In genomic region chr2:112085916-112086669, GRCh38 we compare ENCODE assay signal across 23 cellular contexts. TPM values are rescaled to one million over a fixed set of nuclear protein-coding genes. Genes with fewer than 3 reads are reported as not detected.
DNase-seq lines count a peak whose midpoint lies in the region; ATAC-seq, FAIRE-seq and TF ChIP-seq lines count a peak whose summit lies in the region.
"Had no signal": no experiment of that assay in that cellular context is flagged by ENCODE, and none has a peak within 500 bp of the region (broad histone marks: within the 10 kb centered on the region; RNA-seq: fewer than 3 reads in every experiment).

No MANE protein-coding gene starts in this region.

- SMC1A ChIA-PET in GM12878 (lab: Charles Lee; ENCODE audit: uncharacterized antibody, unreplicated experiment), result no interaction called here

- no peak for TF ChIP-seq POLR2A in GM12878 (IDR thresholded peaks at IDR 0.05; ENCODE audit: low read depth, low read length)

- no peaks in the 10 kb centered on the region for H4K20me1 ChIP-seq in GM12878 (ENCODE audit: control insufficient read depth, insufficient read depth)

- no peak overlapping the region for H3K4me3 Mint-ChIP-seq in memory B cell
- H3K4me3 Mint-ChIP-seq: activated naive CD8-positive, alpha-beta T cell treated with anti-CD3 and anti-CD28 coated beads for 36 hours; activated T-helper 1 cell treated with anti-CD3 and anti-CD28 coated beads, Interleukin-12 subunit alpha, Interleukin-12 subunit beta, Interleukin-2, Interleukin-4 antibody, amounts not matched to agents 30 ng/mL and 10 ng/mL and 1 ng/mL, durations not matched to agents 14 hours and 24 hours and 36 hours; immature natural killer cell had no signal

- intact Hi-C loops in right cardiac atrium (cut with DNase I) (no loop called here), Right ventricle myocardium superior (cut with DNase I) (no loop called here), GM12878 (cut with micrococcal nuclease; ENCODE audit: unreplicated experiment) (no loop called here), tibial artery (cut with DNase I; ENCODE audit: low total_unique reads) (no loop called here)

- H3K4me1 ChIP-seq in right cardiac atrium (ENCODE audit: control insufficient read depth, insufficient read depth, low read length) (no peaks in the 10 kb centered on the region), GM12878 (ENCODE audit: control insufficient read depth, insufficient read depth, low read length) (peaks cover 19% of the 10 kb centered on the region), tibial artery (no peaks in the 10 kb centered on the region)
- H3K4me1 ChIP-seq: upper lobe of right lung had no signal

- no peak overlapping the region for H3K4me2 ChIP-seq in GM12878 (ENCODE audit: control insufficient read depth, insufficient read depth)

- peaks cover 4 to 19% of the 10 kb centered on the region in 2 experiments for H3K36me3 ChIP-seq in GM12878 (ENCODE audit: control insufficient read depth in 2 of 2, insufficient read depth in 2 of 2, low read length in 1 of 2)
- peaks cover 38 to 100% (median 78%) of the 10 kb centered on the region in 3 donors for H3K36me3 ChIP-seq in tibial artery

- ATAC-seq in right cardiac atrium (peak; percentile 60 to 67), Right ventricle myocardium superior (ENCODE audit: poor library complexity) (no peak), GM12878 (no peak), memory B cell (ENCODE audit: low read depth) (no peak)
- ATAC-seq: upper lobe of right lung had no signal

- POLR2A ChIA-PET in GM12878 (lab: Charles Lee), result interaction anchor here (2.5 kb wide), 1 partner anchor 10 kb away, joined by 6 read pairs; no protein-coding TSS in a partner anchor

- H3K9me3 ChIP-seq in right cardiac atrium (ENCODE audit: control insufficient read depth, low read length) (no peaks in the 10 kb centered on the region), GM12878 (replicated peaks; ENCODE audit: control insufficient read depth, insufficient read depth, low read length) (no peaks in the 10 kb centered on the region), tibial artery (no peaks in the 10 kb centered on the region)
- H3K9me3 ChIP-seq: Peyer's patch, upper lobe of right lung had no signal

- CTCF ChIA-PET in GM12878 (lab: Yijun Ruan, JAX), result interaction anchor here (0.8 to 1.1 kb wide), 2 partner anchors 12 to 34 kb away, joined by 3 read pairs; no protein-coding TSS in a partner anchor

- H3K36me3 Mint-ChIP-seq in memory B cell, result peaks cover 59% of the 10 kb centered on the region

- TF ChIP-seq RAD21 in GM12878 (IDR thresholded peaks at IDR 0.05; ENCODE audit: insufficient read depth, low read depth, low read length), result no peak

- H2AFZ ChIP-seq in GM12878 (ENCODE audit: control insufficient read depth, low read depth, low read length), result no peak overlapping the region

- H3K4me3 ChIP-seq in right cardiac atrium (ENCODE audit: low read length) (no peak overlapping the region), GM12878 (no peak overlapping the region), tibial artery (no peak overlapping the region)
- H3K4me3 ChIP-seq: Peyer's patch, upper lobe of right lung had no signal

- BruUV-seq in GM12878 (replicated peaks; lab: Mats Ljungman, UMichigan), result no TSS peak

- DNase-seq in right cardiac atrium (peak in 2 of 3 donors; percentile 46 to 54), Right ventricle myocardium superior (no peak), GM12878 (ENCODE audit: low read depth, low spot score) (no peak), memory B cell (ENCODE audit: low spot score in 2 of 2) (no peak), tibial artery (peak; percentile 46 to 69), SW480 (ENCODE audit: low spot score) (no peak), NCI-H748 (lab: John Stamatoyannopoulos, UW; ENCODE audit: unreplicated experiment) (no peak), cerebellar cortex (ENCODE audit: low spot score) (no peak)
- DNase-seq: activated CD4-positive, alpha-beta T cell treated with anti-CD3 and anti-CD28 coated beads, Interleukin-2, amount 50 U/mL, for 1 hour; activated naive CD8-positive, alpha-beta T cell treated with anti-CD3 and anti-CD28 coated beads for 36 hours; C1 segment of cervical spinal cord; EL; immature natural killer cell; NCI-H1105 treated with DMSO at 0.1 percent for 48 hours; NCI-H2107; NCI-H510A; Peyer's patch; T-helper 2 cell; upper lobe of right lung had no signal

- peaks cover 31% of the 10 kb centered on the region for H3K4me1 Mint-ChIP-seq in memory B cell
- H3K4me1 Mint-ChIP-seq: activated naive CD8-positive, alpha-beta T cell treated with anti-CD3 and anti-CD28 coated beads for 36 hours had no signal

- no peaks in the 10 kb centered on the region; the same call in 1 of the 2 replicates for H3K79me2 ChIP-seq in GM12878 (ENCODE audit: control insufficient read depth, insufficient read depth, low read length)

- in situ Hi-C loops in GM12878 (cut with MboI), result no loop called here

- H3K9me3 Mint-ChIP-seq in memory B cell, result no peaks in the 10 kb centered on the region
- H3K9me3 Mint-ChIP-seq: activated naive CD8-positive, alpha-beta T cell treated with anti-CD3 and anti-CD28 coated beads for 36 hours; activated T-helper 1 cell treated with anti-CD3 and anti-CD28 coated beads, Interleukin-12 subunit alpha, Interleukin-12 subunit beta, Interleukin-2, Interleukin-4 antibody, amounts not matched to agents 30 ng/mL and 10 ng/mL and 1 ng/mL, durations not matched to agents 14 hours and 24 hours and 36 hours; immature natural killer cell had no signal

- no peaks in the 10 kb centered on the region for H3K27me3 Mint-ChIP-seq in memory B cell
- H3K27me3 Mint-ChIP-seq: activated naive CD8-positive, alpha-beta T cell treated with anti-CD3 and anti-CD28 coated beads for 36 hours had no signal

- FAIRE-seq in GM12878 (lab: Jason Lieb, UNC), result no peak
- FAIRE-seq: colon, H1 had no signal

- WGBS in right cardiac atrium, result 67% methylated on average over 9 of the region's 9 CpGs
- 98% methylated on average over 9 of the region's 9 CpGs for WGBS in GM12878 (ENCODE audit: insufficient coverage, insufficient replicate concordance, low lambda C conversion rate, missing lambda C conversion rate)

- RAD21 ChIA-PET in GM12878 (lab: Charles Lee; ENCODE audit: unreplicated experiment), result no interaction called here

- H3K9ac ChIP-seq in GM12878 (ENCODE audit: control insufficient read depth, insufficient read depth, low read length), result no peak overlapping the region

- no peak for TF ChIP-seq EP300 in GM12878 (IDR thresholded peaks at IDR 0.05; ENCODE audit: borderline replicate concordance in 1 of 2, control insufficient read depth in 1 of 2, low read depth in 2 of 2, low read length in 2 of 2)

- H3K27me3 ChIP-seq in right cardiac atrium (ENCODE audit: control insufficient read depth, insufficient read depth), result no peaks in the 10 kb centered on the region
- H3K27me3 ChIP-seq in GM12878 (replicated peaks in 1 of 2; ENCODE audit: control insufficient read depth in 2 of 2, insufficient read depth in 2 of 2, low read length in 1 of 2), result no peaks in the 10 kb centered on the region
- H3K27me3 ChIP-seq in tibial artery, result no peaks in the 10 kb centered on the region
- H3K27me3 ChIP-seq: Peyer's patch, upper lobe of right lung had no signal

- H3K27ac Mint-ChIP-seq in memory B cell, result peak overlapping the region; percentile 94
- H3K27ac Mint-ChIP-seq: activated T-helper 1 cell treated with anti-CD3 and anti-CD28 coated beads, Interleukin-12 subunit alpha, Interleukin-12 subunit beta, Interleukin-2, Interleukin-4 antibody, amounts not matched to agents 30 ng/mL and 10 ng/mL and 1 ng/mL, durations not matched to agents 14 hours and 24 hours and 36 hours had no signal

- no peak overlapping the region for H3K27ac ChIP-seq in right cardiac atrium (ENCODE audit: low read length)
- H3K27ac ChIP-seq in GM12878 (ENCODE audit: control insufficient read depth, insufficient read depth), result peak overlapping the region; percentile 77; the same call in 1 of the 2 replicates
- no peak overlapping the region for H3K27ac ChIP-seq in tibial artery
- H3K27ac ChIP-seq: Peyer's patch, upper lobe of right lung had no signal

- TF ChIP-seq CTCF in GM12878 (IDR thresholded peaks at IDR 0.05 in 2 of 3, conservative IDR thresholded peaks at IDR 0.05 in 1 of 3; ENCODE audit: control insufficient read depth in 2 of 3, extremely low read depth in 1 of 3, insufficient read depth in 1 of 3, low read depth in 3 of 3, low read length in 3 of 3) (no peak), tibial artery (IDR thresholded peaks at IDR 0.05) (no peak)

RNA-seq across cellular contexts. Expression of gene TMEM87B, which starts 31.0 kb away (rescaled TPM):
- total RNA-seq in right cardiac atrium (10 to 100 TPM in 1 of 4 donors, 1 to 10 TPM in 3; 7.2 to 10.8 (median 9.7) TPM), Right ventricle myocardium superior (6.0 TPM), GM12878 (2014; rRNA removed) (11.5 and 16.0 TPM in 2 replicates), GM12878 (2014; rRNA removed; fragmentation: Illumina TruSeq; extraction: Trizol) (20.6 and 20.9 TPM in 2 replicates), GM12878 (2021) (11.8 and 12.8 TPM in 2 replicates)
- polyA plus RNA-seq in right cardiac atrium (4.4 TPM), GM12878 (2011; rRNA removed) (17.2 and 23.6 TPM in 2 replicates), GM12878 (2014; fragmentation: Illumina TruSeq; extraction: Trizol) (18.1 and 25.7 TPM in 2 replicates), GM12878 (2014; fragmentation: Nextera tagmentation; extraction: Ambion mirVana) (1 to 10 TPM; 5.7 to 8.2 TPM), GM12878 (2014; rRNA removed) (9.5 and 10.1 TPM in 2 replicates), GM12878 (2016; fragmentation: Nextera tagmentation; extraction: Ambion mirVana) (10 to 100 TPM; 12.9 to 15.9 TPM)
- 35.5 and 36.2 TPM in 2 replicates for total RNA-seq in GM12878 (2013; cell fraction: nucleolus; rRNA removed)
- 8.4 TPM for polyA plus RNA-seq in GM12878 (2011; ENCODE audit: low read depth)
- 6.1 and 7.2 TPM in 2 replicates for polyA plus RNA-seq in GM12878 (2011; cell fraction: cytosol; rRNA removed)
- polyA plus RNA-seq in GM12878 (2011; cell fraction: nucleus; rRNA removed), result 13.8 and 15.6 TPM in 2 replicates
- polyA plus RNA-seq in GM12878 (2012), result 16.6 and 17.4 TPM in 2 replicates
- polyA minus RNA-seq in GM12878 (2011; rRNA and poly(A)+ RNA removed), result 8.9 and 11.8 TPM in 2 replicates
- 7.7 and 9.4 TPM in 2 replicates for polyA minus RNA-seq in GM12878 (2011; cell fraction: cytosol; rRNA and poly(A)+ RNA removed)
- 6.8 and 9.5 TPM in 2 replicates for polyA minus RNA-seq in GM12878 (2011; cell fraction: nucleus; rRNA and poly(A)+ RNA removed)

RNA-seq across cellular contexts. Expression of gene FBLN7, which starts 52.1 kb away (rescaled TPM):
- total RNA-seq in right cardiac atrium (1 to 10 TPM; 1.5 to 1.9 (median 1.7) TPM), Right ventricle myocardium superior (0.38 TPM), GM12878 (2014; rRNA removed) (0.05 TPM in 1 of 2 replicates, not detected in the other), GM12878 (2014; rRNA removed; fragmentation: Illumina TruSeq; extraction: Trizol) (not detected in 2 replicates), GM12878 (2021) (0.10 TPM in 1 of 2 replicates, not detected in the other)
- polyA plus RNA-seq in right cardiac atrium (1.3 TPM), GM12878 (2011; rRNA removed) (0.01 TPM in 1 of 2 replicates, not detected in the other), GM12878 (2014; fragmentation: Illumina TruSeq; extraction: Trizol) (0.01 TPM in 1 of 2 replicates, not detected in the other), GM12878 (2014; fragmentation: Nextera tagmentation; extraction: Ambion mirVana) (not detected), GM12878 (2014; rRNA removed) (0.11 TPM in 1 of 2 replicates, not detected in the other), GM12878 (2016; fragmentation: Nextera tagmentation; extraction: Ambion mirVana) (not detected)
- 0.25 and 0.47 TPM in 2 replicates for total RNA-seq in GM12878 (2013; cell fraction: nucleolus; rRNA removed)
- polyA plus RNA-seq in GM12878 (2011; ENCODE audit: low read depth), result not detected
- not detected in 2 replicates for polyA plus RNA-seq in GM12878 (2011; cell fraction: cytosol; rRNA removed)
- polyA plus RNA-seq in GM12878 (2011; cell fraction: nucleus; rRNA removed), result 0.06 and 0.19 TPM in 2 replicates
- not detected in 2 replicates for polyA plus RNA-seq in GM12878 (2012)
- 0.05 TPM in 1 of 2 replicates, not detected in the other for polyA minus RNA-seq in GM12878 (2011; rRNA and poly(A)+ RNA removed)
- not detected in 2 replicates for polyA minus RNA-seq in GM12878 (2011; cell fraction: cytosol; rRNA and poly(A)+ RNA removed)
- 0.10 and 0.12 TPM in 2 replicates for polyA minus RNA-seq in GM12878 (2011; cell fraction: nucleus; rRNA and poly(A)+ RNA removed)
- total RNA-seq: SK-MEL-5 had no signal
- polyA plus RNA-seq: immature natural killer cell had no signal

Comparison
In these comparisons a context has a peak if more than half of its experiments do, and no peak if none do; other contexts are left out.
1. ATAC-seq: peak in right cardiac atrium (2 of 2); none in Right ventricle myocardium superior (single experiment), GM12878 (single experiment) and memory B cell (single experiment).
2. DNase-seq: peak in right cardiac atrium (2 of 3) and tibial artery (2 of 2); none in Right ventricle myocardium superior (single experiment), GM12878 (single experiment), memory B cell (0 of 2), SW480 (single experiment), NCI-H748 (single experiment) and cerebellar cortex (single experiment).